In genomic region chr7:108246227-108246837, GRCh38 we compare ENCODE assay signal across 1 cellular context.
A peak's percentile ranks its signal among the peaks of the same experiment; 100 is the strongest.
TF ChIP-seq lines count a peak whose summit lies in the region.

No MANE protein-coding gene starts in this region.

TF ChIP-seq in K562, 482 proteins besides CTCF, POLR2A, EP300 and RAD21 (continued from another document and continues in another):
- TF ChIP-seq ZNF318 (IDR thresholded peaks at IDR 0.05; ENCODE audit: borderline replicate concordance in 1 of 2, low read depth in 1 of 2) (peak in 1 of 2 experiments; percentile 92; a peak in 2 of 4 replicates), FOXP1 (CRISPR knock-in tag; IDR thresholded peaks at IDR 0.05) (peak; percentile 78; the same call in 1 of the 2 replicates), TEAD1 (CRISPR knock-in tag; IDR thresholded peaks at IDR 0.05) (peak; percentile 91), STAT5A (IDR thresholded peaks at IDR 0.05; ENCODE audit: borderline replicate concordance, low read length) (peak; percentile 23; the same call in 1 of the 2 replicates), JUND (IDR thresholded peaks at IDR 0.05; ENCODE audit: borderline replicate concordance, low read depth, low read length) (peak; percentile 96), JUND (tag; IDR thresholded peaks at IDR 0.05; ENCODE audit: borderline replicate concordance, low read depth, low read length) (peak; percentile 98), JUN (IDR thresholded peaks at IDR 0.05; ENCODE audit: borderline replicate concordance, low read depth, low read length) (peak; percentile 90), JUN (CRISPR knock-in tag; IDR thresholded peaks at IDR 0.05; ENCODE audit: borderline replicate concordance) (peak; percentile 48; the same call in 1 of the 2 replicates), ZNF384 (IDR thresholded peaks at IDR 0.05; ENCODE audit: low read depth, low read length) (no peak), ZNF79 (CRISPR knock-in tag; IDR thresholded peaks at IDR 0.05; ENCODE audit: low read depth) (0 out of 2 replicates have a peak, but pooled peaks have one; percentile 44), ZNF239 (CRISPR knock-in tag; IDR thresholded peaks at IDR 0.05) (peak; percentile 63), HLTF (IDR thresholded peaks at IDR 0.05) (peak; percentile 88), CHD4 (IDR thresholded peaks at IDR 0.05; ENCODE audit: insufficient read depth, insufficient replicate concordance, low read depth, low read length, poor library complexity, severe bottlenecking) (peak; percentile 10), NUFIP1 (IDR thresholded peaks at IDR 0.05; ENCODE audit: partially characterized antibody) (peak; percentile 13), RAD51 (IDR thresholded peaks at IDR 0.05; ENCODE audit: borderline replicate concordance, low read depth) (peak; percentile 14; the same call in 1 of the 2 replicates), DNMT1 (IDR thresholded peaks at IDR 0.05) (peak; percentile 9; the same call in 1 of the 2 replicates), E2F8 (IDR thresholded peaks at IDR 0.05; ENCODE audit: low read depth, partially characterized antibody) (peak; percentile 77), MTA2 (IDR thresholded peaks at IDR 0.05; ENCODE audit: low read depth) (peak; percentile 81), NEUROD1 (IDR thresholded peaks at IDR 0.05; ENCODE audit: borderline replicate concordance, low read depth, low read length, partially characterized antibody) (peak; percentile 29), L3MBTL2 (IDR thresholded peaks at IDR 0.05) (peak; percentile 67; the same call in 1 of the 2 replicates), ADNP (tag; IDR thresholded peaks at IDR 0.05) (peak; percentile 60; the same call in 1 of the 2 replicates), NFXL1 (CRISPR knock-in tag; IDR thresholded peaks at IDR 0.05) (no peak), RBM25 (IDR thresholded peaks at IDR 0.05; ENCODE audit: low read depth, low read length, severe bottlenecking) (no peak), RNF2 (IDR thresholded peaks at IDR 0.05) (peak; percentile 63; the same call in 1 of the 2 replicates), ESRRA (IDR thresholded peaks at IDR 0.05; ENCODE audit: borderline replicate concordance, low read depth) (peak; percentile 87), SMARCE1 (IDR thresholded peaks at IDR 0.05) (peak; percentile 98), ATF7 (IDR thresholded peaks at IDR 0.05) (peak; percentile 97), FOXM1 (IDR thresholded peaks at IDR 0.05; ENCODE audit: low read depth) (peak; percentile 57), FOXM1 (CRISPR knock-in tag; IDR thresholded peaks at IDR 0.05; ENCODE audit: low read depth) (no peak), SOX6 (IDR thresholded peaks at IDR 0.05) (peak; percentile 99), CREM (IDR thresholded peaks at IDR 0.05; ENCODE audit: low read depth) (peak; percentile 84), PBX2 (CRISPR knock-in tag; IDR thresholded peaks at IDR 0.05; ENCODE audit: low read depth) (no peak), PBX2 (tag; conservative IDR thresholded peaks at IDR 0.05; ENCODE audit: low read depth) (peak; percentile 60; the same call in 1 of the 2 replicates), SMAD4 (CRISPR knock-in tag; conservative IDR thresholded peaks at IDR 0.05) (peak; percentile 80; the same call in 1 of the 2 replicates), PTTG1 (tag; IDR thresholded peaks at IDR 0.05; ENCODE audit: low read depth) (no peak), DDX20 (tag; IDR thresholded peaks at IDR 0.05; ENCODE audit: low read depth) (no peak), HDAC2 (IDR thresholded peaks at IDR 0.05) (peak; percentile 97), NR2C1 (IDR thresholded peaks at IDR 0.05) (peak; percentile 97), NR2C1 (tag; IDR thresholded peaks at IDR 0.05) (peak; percentile 97), MYNN (IDR thresholded peaks at IDR 0.05) (peak; percentile 91), MYNN (CRISPR knock-in tag; IDR thresholded peaks at IDR 0.05) (no peak)
- TF ChIP-seq, protein P1, sequence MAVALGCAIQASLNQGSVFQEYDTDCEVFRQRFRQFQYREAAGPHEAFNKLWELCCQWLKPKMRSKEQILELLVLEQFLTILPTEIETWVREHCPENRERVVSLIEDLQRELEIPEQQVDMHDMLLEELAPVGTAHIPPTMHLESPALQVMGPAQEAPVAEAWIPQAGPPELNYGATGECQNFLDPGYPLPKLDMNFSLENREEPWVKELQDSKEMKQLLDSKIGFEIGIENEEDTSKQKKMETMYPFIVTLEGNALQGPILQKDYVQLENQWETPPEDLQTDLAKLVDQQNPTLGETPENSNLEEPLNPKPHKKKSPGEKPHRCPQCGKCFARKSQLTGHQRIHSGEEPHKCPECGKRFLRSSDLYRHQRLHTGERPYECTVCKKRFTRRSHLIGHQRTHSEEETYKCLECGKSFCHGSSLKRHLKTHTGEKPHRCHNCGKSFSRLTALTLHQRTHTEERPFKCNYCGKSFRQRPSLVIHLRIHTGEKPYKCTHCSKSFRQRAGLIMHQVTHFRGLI (CRISPR knock-in tag; IDR thresholded peaks at IDR 0.05) = 0 out of 2 replicates have a peak, but pooled peaks have one; percentile 64
- TF ChIP-seq, protein P2, sequence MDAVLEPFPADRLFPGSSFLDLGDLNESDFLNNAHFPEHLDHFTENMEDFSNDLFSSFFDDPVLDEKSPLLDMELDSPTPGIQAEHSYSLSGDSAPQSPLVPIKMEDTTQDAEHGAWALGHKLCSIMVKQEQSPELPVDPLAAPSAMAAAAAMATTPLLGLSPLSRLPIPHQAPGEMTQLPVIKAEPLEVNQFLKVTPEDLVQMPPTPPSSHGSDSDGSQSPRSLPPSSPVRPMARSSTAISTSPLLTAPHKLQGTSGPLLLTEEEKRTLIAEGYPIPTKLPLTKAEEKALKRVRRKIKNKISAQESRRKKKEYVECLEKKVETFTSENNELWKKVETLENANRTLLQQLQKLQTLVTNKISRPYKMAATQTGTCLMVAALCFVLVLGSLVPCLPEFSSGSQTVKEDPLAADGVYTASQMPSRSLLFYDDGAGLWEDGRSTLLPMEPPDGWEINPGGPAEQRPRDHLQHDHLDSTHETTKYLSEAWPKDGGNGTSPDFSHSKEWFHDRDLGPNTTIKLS (IDR thresholded peaks at IDR 0.05; ENCODE audit: borderline replicate concordance, low read depth) = peak; percentile 57; the same call in 1 of the 2 replicates
- TF ChIP-seq, protein P3, sequence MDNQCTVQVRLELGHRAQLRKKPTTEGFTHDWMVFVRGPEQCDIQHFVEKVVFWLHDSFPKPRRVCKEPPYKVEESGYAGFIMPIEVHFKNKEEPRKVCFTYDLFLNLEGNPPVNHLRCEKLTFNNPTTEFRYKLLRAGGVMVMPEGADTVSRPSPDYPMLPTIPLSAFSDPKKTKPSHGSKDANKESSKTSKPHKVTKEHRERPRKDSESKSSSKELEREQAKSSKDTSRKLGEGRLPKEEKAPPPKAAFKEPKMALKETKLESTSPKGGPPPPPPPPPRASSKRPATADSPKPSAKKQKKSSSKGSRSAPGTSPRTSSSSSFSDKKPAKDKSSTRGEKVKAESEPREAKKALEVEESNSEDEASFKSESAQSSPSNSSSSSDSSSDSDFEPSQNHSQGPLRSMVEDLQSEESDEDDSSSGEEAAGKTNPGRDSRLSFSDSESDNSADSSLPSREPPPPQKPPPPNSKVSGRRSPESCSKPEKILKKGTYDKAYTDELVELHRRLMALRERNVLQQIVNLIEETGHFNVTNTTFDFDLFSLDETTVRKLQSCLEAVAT (IDR thresholded peaks at IDR 0.05) = peak; percentile 86 to 91; a peak in 3 of 4 replicates
- TF ChIP-seq, protein P4, sequence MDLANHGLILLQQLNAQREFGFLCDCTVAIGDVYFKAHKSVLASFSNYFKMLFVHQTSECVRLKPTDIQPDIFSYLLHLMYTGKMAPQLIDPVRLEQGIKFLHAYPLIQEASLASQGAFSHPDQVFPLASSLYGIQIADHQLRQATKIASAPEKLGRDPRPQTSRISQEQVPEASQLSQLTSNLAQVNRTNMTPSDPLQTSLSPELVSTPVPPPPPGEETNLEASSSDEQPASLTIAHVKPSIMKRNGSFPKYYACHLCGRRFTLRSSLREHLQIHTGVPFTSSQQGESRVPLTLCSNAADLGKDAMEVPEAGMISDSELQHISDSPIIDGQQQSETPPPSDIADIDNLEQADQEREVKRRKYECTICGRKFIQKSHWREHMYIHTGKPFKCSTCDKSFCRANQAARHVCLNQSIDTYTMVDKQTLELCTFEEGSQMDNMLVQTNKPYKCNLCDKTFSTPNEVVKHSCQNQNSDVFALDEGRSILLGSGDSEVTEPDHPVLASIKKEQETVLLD (IDR thresholded peaks at IDR 0.05) = peak; percentile 91
